Comparison of ENCODE assay signal across 21 cellular contexts in the genomic region with DNA sequence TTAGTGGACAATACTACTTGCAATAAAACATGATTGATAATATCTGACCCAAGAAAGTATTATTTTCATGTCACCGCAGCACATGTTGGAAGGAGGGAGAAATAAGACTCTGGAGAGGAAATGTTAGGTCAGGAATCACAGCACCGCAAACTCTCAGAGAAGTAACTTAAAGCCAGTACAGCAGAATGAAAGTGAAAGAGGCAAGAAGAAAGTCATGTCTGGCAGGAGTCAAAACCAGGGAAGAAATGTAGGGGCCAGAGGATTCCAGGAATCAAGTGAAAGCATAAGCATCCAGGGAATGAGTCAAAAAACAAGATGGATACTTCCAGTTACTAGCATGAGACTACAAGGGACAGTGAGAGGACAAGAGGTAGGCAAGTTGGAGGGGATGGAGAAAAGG.
DNase-seq lines count a peak whose midpoint lies in the region; ATAC-seq and TF ChIP-seq lines count a peak whose summit lies in the region.
"Had no signal": no experiment of that assay in that cellular context is flagged by ENCODE, and none has a peak within 500 bp of the region (broad histone marks: within the 10 kb centered on the region; RNA-seq: fewer than 3 reads in every experiment).

No MANE protein-coding gene starts in this region.

- no peak overlapping the region for H3K9ac ChIP-seq in fibroblast of lung (ENCODE audit: insufficient read depth, low read length)

- POLR2A ChIA-PET in activated CD4-positive, alpha-beta T cell treated with anti-CD3 and anti-CD28 coated beads, Interleukin-2, amount 10 ng/mL, durations not matched to agents 7 days and 5 days (lab: Charles Lee) = interaction anchor here (0.7 kb wide), 1 partner anchor 1340 kb away, joined by 3 read pairs; no protein-coding TSS in a partner anchor

- H3K4me2 ChIP-seq in fibroblast of lung (ENCODE audit: extremely low read depth, insufficient read depth, low read length) = no peak overlapping the region
- peak overlapping the region; percentile 32 for H3K4me2 ChIP-seq in osteoblast (ENCODE audit: insufficient read depth, low read length)

- H3K9me3 Mint-ChIP-seq in activated CD4-positive, alpha-beta T cell treated with anti-CD3 and anti-CD28 coated beads, Interleukin-2, amount 10 ng/mL, durations not matched to agents 7 days and 5 days = no peaks in the 10 kb centered on the region
- H3K9me3 Mint-ChIP-seq: activated naive CD8-positive, alpha-beta T cell treated with anti-CD3 and anti-CD28 coated beads, Interleukin-2, amount 50 U/mL, for 24 hours had no signal

- ATAC-seq in GM18520 (IDR thresholded peaks at IDR 0.05; ENCODE audit: unreplicated experiment) (no peak), HG02763 (IDR thresholded peaks at IDR 0.05; ENCODE audit: unreplicated experiment) (no peak)
- ATAC-seq: activated naive CD8-positive, alpha-beta T cell treated with anti-CD3 and anti-CD28 coated beads, Interleukin-2, amount 50 U/mL, for 24 hours; HCT116; left lung had no signal

- H2AFZ ChIP-seq in fibroblast of lung (ENCODE audit: low read length) (peak overlapping the region; percentile 74), osteoblast (ENCODE audit: low read length) (peak overlapping the region; percentile 59)

- no peak for DNase-seq in activated CD4-positive, alpha-beta T cell treated with anti-CD3 and anti-CD28 coated beads, Interleukin-2, amount 10 ng/mL, durations not matched to agents 7 days and 5 days
- DNase-seq in activated CD4-positive, alpha-beta T cell treated with anti-CD3 and anti-CD28 coated beads, Interleukin-2, amount 50 U/mL, for 1 hour = no peak
- DNase-seq in fibroblast of lung (ENCODE audit: low read depth in 2 of 2) (no peak), osteoblast (ENCODE audit: insufficient read length, low spot score, missing footprints) (no peak), SKM-1 (lab: John Stamatoyannopoulos, UW; ENCODE audit: unreplicated experiment) (no peak)
- DNase-seq: ACHN; activated CD4-positive, alpha-beta T cell treated with anti-CD3 and anti-CD28 coated beads for 48 hours; activated naive CD8-positive, alpha-beta T cell treated with anti-CD3 and anti-CD28 coated beads, Interleukin-2, amount 50 U/mL, for 24 hours; activated T-cell treated with anti-CD3 and anti-CD28 coated beads, Interleukin-2, amount 50 U/mL, for 1 hour; left lung; MG63; midbrain; NCI-H345; retina had no signal

- peaks cover 2% of the 10 kb centered on the region for H3K36me3 Mint-ChIP-seq in activated CD4-positive, alpha-beta T cell treated with anti-CD3 and anti-CD28 coated beads, Interleukin-2, amount 10 ng/mL, durations not matched to agents 7 days and 5 days (ENCODE audit: low read depth)

- H3K27ac Mint-ChIP-seq in activated CD4-positive, alpha-beta T cell treated with anti-CD3 and anti-CD28 coated beads, Interleukin-2, amount 10 ng/mL, durations not matched to agents 7 days and 5 days = peak overlapping the region; percentile 61
- H3K27ac Mint-ChIP-seq: activated naive CD8-positive, alpha-beta T cell treated with anti-CD3 and anti-CD28 coated beads, Interleukin-2, amount 50 U/mL, for 24 hours; dendritic cell treated with granulocyte-macrophage colony-stimulating factor and Interleukin-4, amounts not matched to agents 40 ng/mL and 50 ng/mL, for 4 days had no signal

- H3K27ac ChIP-seq in KOPT-K1 (ENCODE audit: low read depth, low read length, poor library complexity, severe bottlenecking) = peak overlapping the region; percentile 44
- no peak overlapping the region for H3K27ac ChIP-seq in fibroblast of lung (ENCODE audit: insufficient read depth, low read length)
- H3K27ac ChIP-seq in osteoblast (ENCODE audit: low read depth, low read length) = no peak overlapping the region
- H3K27ac ChIP-seq: left lung, RWPE1, suprapubic skin had no signal

- H3K4me1 ChIP-seq in fibroblast of lung (ENCODE audit: control insufficient read depth, extremely low read depth, insufficient read depth, low read length) (no peaks in the 10 kb centered on the region), osteoblast (ENCODE audit: insufficient read depth, low read length) (no peaks in the 10 kb centered on the region)
- H3K4me1 ChIP-seq: left lung, suprapubic skin had no signal

- no peak overlapping the region for H3K4me3 Mint-ChIP-seq in activated CD4-positive, alpha-beta T cell treated with anti-CD3 and anti-CD28 coated beads, Interleukin-2, amount 10 ng/mL, durations not matched to agents 7 days and 5 days
- H3K4me3 Mint-ChIP-seq: activated naive CD8-positive, alpha-beta T cell treated with anti-CD3 and anti-CD28 coated beads, Interleukin-2, amount 50 U/mL, for 24 hours; dendritic cell treated with granulocyte-macrophage colony-stimulating factor and Interleukin-4, amounts not matched to agents 40 ng/mL and 50 ng/mL, for 4 days had no signal

- H3K36me3 ChIP-seq in KOPT-K1 (ENCODE audit: insufficient read depth, low read length) (no peaks in the 10 kb centered on the region), fibroblast of lung (ENCODE audit: control insufficient read depth, insufficient read depth, low read length) (no peaks in the 10 kb centered on the region), osteoblast (ENCODE audit: insufficient read depth, low read length) (no peaks in the 10 kb centered on the region)
- H3K36me3 ChIP-seq: left lung, MG63, suprapubic skin had no signal

- H3K79me2 ChIP-seq in fibroblast of lung (ENCODE audit: control insufficient read depth, insufficient read depth, low read length) = no peaks in the 10 kb centered on the region
- H3K79me2 ChIP-seq in osteoblast (ENCODE audit: insufficient read depth, low read length) = no peaks in the 10 kb centered on the region

- H4K20me1 ChIP-seq in fibroblast of lung (ENCODE audit: control insufficient read depth, extremely low read depth, insufficient read depth, low read length) = no peaks in the 10 kb centered on the region
- no peaks in the 10 kb centered on the region for H4K20me1 ChIP-seq in osteoblast (ENCODE audit: insufficient read depth, low read length)

- H3K27me3 ChIP-seq in fibroblast of lung (ENCODE audit: control insufficient read depth, insufficient read depth, low read length) (no peaks in the 10 kb centered on the region), osteoblast (ENCODE audit: insufficient read depth, low read length) (peaks cover 3% of the 10 kb centered on the region)
- H3K27me3 ChIP-seq: left lung, MG63, suprapubic skin had no signal

- TF ChIP-seq CTCF in fibroblast of lung (conservative IDR thresholded peaks at IDR 0.05 in 1 of 2, IDR thresholded peaks at IDR 0.05 in 1 of 2; ENCODE audit: low read depth in 1 of 2, low read length in 2 of 2) (no peak), osteoblast (IDR thresholded peaks at IDR 0.05; ENCODE audit: extremely low read depth, low read depth, low read length) (no peak)

- H3K4me1 Mint-ChIP-seq in activated CD4-positive, alpha-beta T cell treated with anti-CD3 and anti-CD28 coated beads, Interleukin-2, amount 10 ng/mL, durations not matched to agents 7 days and 5 days = peaks cover 18% of the 10 kb centered on the region

- H3K4me3 ChIP-seq in fibroblast of lung (replicated peaks in 1 of 4; ENCODE audit: control extremely low read depth in 1 of 4, insufficient read depth in 1 of 4, low read depth in 3 of 4, low read length in 4 of 4) = no peak overlapping the region
- H3K4me3 ChIP-seq in osteoblast (ENCODE audit: insufficient read depth, low read length) = no peak overlapping the region
- H3K4me3 ChIP-seq: left lung, MG63, suprapubic skin had no signal

- H3K9me3 ChIP-seq in KOPT-K1 (ENCODE audit: insufficient read depth, low read length, poor library complexity, severe bottlenecking) = peaks cover 5% of the 10 kb centered on the region
- no peaks in the 10 kb centered on the region for H3K9me3 ChIP-seq in fibroblast of lung (ENCODE audit: control insufficient read depth, insufficient read depth, low read depth, low read length)
- no peaks in the 10 kb centered on the region for H3K9me3 ChIP-seq in osteoblast (ENCODE audit: low read depth, low read length)
- H3K9me3 ChIP-seq: MG63, suprapubic skin had no signal

- H3K27me3 Mint-ChIP-seq in activated CD4-positive, alpha-beta T cell treated with anti-CD3 and anti-CD28 coated beads, Interleukin-2, amount 10 ng/mL, durations not matched to agents 7 days and 5 days = no peaks in the 10 kb centered on the region
- H3K27me3 Mint-ChIP-seq: activated naive CD8-positive, alpha-beta T cell treated with anti-CD3 and anti-CD28 coated beads, Interleukin-2, amount 50 U/mL, for 24 hours; dendritic cell treated with granulocyte-macrophage colony-stimulating factor and Interleukin-4, amounts not matched to agents 40 ng/mL and 50 ng/mL, for 4 days had no signal

- CTCF ChIA-PET in activated CD4-positive, alpha-beta T cell treated with anti-CD3 and anti-CD28 coated beads, Interleukin-2, amount 10 ng/mL, durations not matched to agents 7 days and 5 days (lab: Charles Lee) = no interaction called here
